ENCODE assay signal across 8 cellular contexts in the genomic region with DNA sequence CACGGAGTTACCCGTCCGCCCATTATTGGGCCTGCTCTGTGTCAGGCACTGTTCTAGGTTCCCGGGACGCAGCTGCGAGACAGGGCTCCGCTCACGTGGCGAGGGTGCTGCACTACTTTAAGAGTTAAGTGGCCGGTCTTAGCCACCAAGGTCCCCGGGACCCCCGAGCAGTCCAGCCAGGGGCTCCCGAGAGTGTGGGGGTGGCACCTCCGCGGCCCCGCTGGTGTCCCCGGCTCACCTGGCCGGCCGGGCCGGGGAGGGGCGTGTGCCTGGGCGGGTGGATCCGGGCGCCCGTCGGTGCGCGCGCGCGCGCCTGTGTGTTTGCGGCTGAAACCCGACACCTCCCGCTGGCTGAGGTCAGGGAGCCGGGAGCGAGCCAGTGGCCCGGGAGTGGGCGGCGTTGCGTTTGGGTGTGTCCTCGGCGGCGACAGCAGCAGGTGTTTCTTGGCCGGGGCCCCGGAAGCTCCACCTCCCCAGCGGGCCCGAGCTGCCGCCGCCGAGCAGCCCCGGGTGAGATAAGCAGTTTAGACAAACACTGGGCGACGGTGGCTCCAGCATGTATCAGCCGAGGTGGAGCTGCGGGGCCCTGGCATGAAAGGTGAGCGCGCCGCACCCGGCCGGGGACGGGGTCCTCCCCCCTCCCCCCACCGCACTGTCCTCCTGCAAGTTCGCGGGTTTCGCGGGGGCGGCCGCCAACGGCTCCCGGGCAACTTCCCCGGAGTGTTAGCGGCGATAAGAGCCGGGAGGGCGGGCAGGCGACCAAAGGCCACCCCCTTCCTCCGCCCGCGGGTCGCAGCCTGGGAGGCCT. TPM values are rescaled to one million over a fixed set of nuclear protein-coding genes. Genes with fewer than 3 reads are reported as not detected.
DNase-seq lines count a peak whose midpoint lies in the region; ATAC-seq, FAIRE-seq and TF ChIP-seq lines count a peak whose summit lies in the region.

TSS of gene GSE1 (plus strand) at position 522 of the 808 bp plus-strand sequence. CDS start at position 592, 70 bp downstream.

- H3K9me3 Mint-ChIP-seq in glutamatergic neuron (ENCODE audit: unreplicated experiment) (peaks cover 34% of the 10 kb centered on the region), osteocyte (ENCODE audit: unreplicated experiment) (no peaks in the 10 kb centered on the region)

- FAIRE-seq in H54 (lab: Jason Lieb, UNC), result no peak

- H3K27ac Mint-ChIP-seq in glutamatergic neuron (ENCODE audit: unreplicated experiment), result peak within 1 kb of the TSS; percentile 62
- peak within 1 kb of the TSS; percentile 52 for H3K27ac Mint-ChIP-seq in osteocyte (ENCODE audit: unreplicated experiment)

- peak; percentile 55 for DNase-seq in GDM1 (lab: John Stamatoyannopoulos, UW)
- peak; percentile 86 for DNase-seq in H54 (ENCODE audit: insufficient read length, low spot score)
- DNase-seq in M059J (ENCODE audit: low read depth), result peak; percentile 91
- DNase-seq in SHP77 treated with DMSO at 0.1 percent for 48 hours (lab: John Stamatoyannopoulos, UW), result peak; percentile 99
- peak; percentile 56 for DNase-seq in activated naive CD4-positive, alpha-beta T cell treated with anti-CD3 and anti-CD28 coated beads, Interleukin-2, amount 50 U/mL, for 16 hours
- peak; percentile 94 for DNase-seq in glutamatergic neuron
- no peak for DNase-seq in osteocyte (ENCODE audit: extremely low spot score, unreplicated experiment)

- TF ChIP-seq CTCF in glutamatergic neuron (IDR thresholded peaks at IDR 0.05; ENCODE audit: partially characterized antibody, unreplicated experiment), result no peak
- TF ChIP-seq CTCF in osteocyte (IDR thresholded peaks at IDR 0.05), result no peak

- H3K36me3 Mint-ChIP-seq in glutamatergic neuron (ENCODE audit: unreplicated experiment), result no peaks in the 10 kb centered on the region
- peaks cover 2% of the 10 kb centered on the region for H3K36me3 Mint-ChIP-seq in osteocyte (ENCODE audit: unreplicated experiment)

- H3K4me3 Mint-ChIP-seq in glutamatergic neuron (ENCODE audit: unreplicated experiment) (peak within 1 kb of the TSS; percentile 75), osteocyte (ENCODE audit: unreplicated experiment) (peak within 1 kb of the TSS; percentile 64)

- H3K27me3 Mint-ChIP-seq in glutamatergic neuron (ENCODE audit: unreplicated experiment), result peaks cover 28% of the 10 kb centered on the region
- H3K27me3 Mint-ChIP-seq in osteocyte (ENCODE audit: unreplicated experiment), result no peaks in the 10 kb centered on the region

- no peak; the same call in 1 of the 2 replicates for TF ChIP-seq POLR2A in H54 (IDR thresholded peaks at IDR 0.05; ENCODE audit: low read depth, low read length)

- peaks cover 37% of the 10 kb centered on the region for H3K4me1 Mint-ChIP-seq in glutamatergic neuron (ENCODE audit: low read depth, unreplicated experiment)
- peaks cover 37% of the 10 kb centered on the region for H3K4me1 Mint-ChIP-seq in osteocyte (ENCODE audit: unreplicated experiment)

- ATAC-seq in HG03159 (IDR thresholded peaks at IDR 0.05; ENCODE audit: unreplicated experiment), result no peak

RNA-seq across cellular contexts. Expression of gene GSE1, which starts in this region (rescaled TPM):
- total RNA-seq in M059J (2014; rRNA removed; shearing (Covaris generic)), result 11.7 and 15.2 TPM in 2 replicates
- total RNA-seq in glutamatergic neuron (ENCODE audit: unreplicated experiment), result 473 TPM
- 57.3 and 64.1 TPM in 2 replicates for total RNA-seq in osteocyte
